In genomic region chr10:74691164-74691563, GRCh38 we compare ENCODE assay signal across 28 cellular contexts.
"Had no signal": no experiment of that assay in that cellular context is flagged by ENCODE, and none has a peak within 500 bp of the region (broad histone marks: within the 10 kb centered on the region; RNA-seq: fewer than 3 reads in every experiment).

No MANE protein-coding gene starts in this region.

- H3K9me3 ChIP-seq: colonic mucosa, esophagus muscularis mucosa, esophagus squamous epithelium, gastrocnemius medialis, gastroesophageal sphincter, heart left ventricle, heart right ventricle had no signal

- H3K36me3 ChIP-seq: colonic mucosa, gastrocnemius medialis, heart left ventricle, heart right ventricle had no signal

- H3K27me3 ChIP-seq: colonic mucosa, dorsolateral prefrontal cortex, esophagus muscularis mucosa, esophagus squamous epithelium, foreskin keratinocyte, gastrocnemius medialis, gastroesophageal sphincter, heart left ventricle, heart right ventricle, hepatocyte had no signal

- H3K4me1 ChIP-seq: colonic mucosa, esophagus muscularis mucosa, esophagus squamous epithelium, foreskin keratinocyte, gastrocnemius medialis, gastroesophageal sphincter, heart left ventricle, heart right ventricle had no signal

- DNase-seq: colonic mucosa; cortex of kidney; dermis blood vessel endothelial cell; dorsolateral prefrontal cortex; effector CD4-positive, alpha-beta T cell; effector CD8-positive, alpha-beta T cell; effector memory CD4-positive, alpha-beta T cell; effector memory CD8-positive, alpha-beta T cell; endodermal cell; erythroblast; esophagus squamous epithelium; foreskin fibroblast; foreskin keratinocyte; foreskin melanocyte; gastrocnemius medialis; glutamatergic neuron; head of caudate nucleus; heart left ventricle; heart right ventricle had no signal

- H3K27ac ChIP-seq: colonic mucosa, coronary artery, dorsolateral prefrontal cortex, epithelial cell of prostate, esophagus muscularis mucosa, esophagus squamous epithelium, foreskin keratinocyte, gastrocnemius medialis, gastroesophageal sphincter, heart left ventricle, heart right ventricle, hepatocyte had no signal

- ATAC-seq: effector memory CD8-positive, alpha-beta T cell; esophagus mucosa; foreskin keratinocyte; gastrocnemius medialis; gastroesophageal sphincter; heart left ventricle; heart right ventricle had no signal

- FAIRE-seq: endometrium, endothelial cell of umbilical vein, frontal cortex had no signal

- H3K4me3 ChIP-seq: colonic mucosa, coronary artery, dorsolateral prefrontal cortex, esophagus muscularis mucosa, esophagus squamous epithelium, gastrocnemius medialis, gastroesophageal sphincter, heart left ventricle, heart right ventricle, hepatocyte had no signal
